Comparison of ENCODE assay signal across 9 cellular contexts in genomic region chrX:149074429-149074828, GRCh38.
DNase-seq lines count a peak whose midpoint lies in the region; ATAC-seq, FAIRE-seq and TF ChIP-seq lines count a peak whose summit lies in the region.
"Had no signal": no experiment of that assay in that cellular context is flagged by ENCODE, and none has a peak within 500 bp of the region (broad histone marks: within the 10 kb centered on the region; RNA-seq: fewer than 3 reads in every experiment).

No MANE protein-coding gene starts in this region.

- H3K4me3 ChIP-seq in fibroblast of pulmonary artery (replicated peaks; ENCODE audit: low read depth, low read length): no peak overlapping the region

- H3K27ac ChIP-seq in KOPT-K1 (ENCODE audit: low read depth, low read length, poor library complexity, severe bottlenecking): peak overlapping the region; percentile 47

- peaks cover 2% of the 10 kb centered on the region for H3K9me3 ChIP-seq in KOPT-K1 (ENCODE audit: insufficient read depth, low read length, poor library complexity, severe bottlenecking)

- no peak for ATAC-seq in GM18519 (IDR thresholded peaks at IDR 0.05; ENCODE audit: low FRiP score, unreplicated experiment)

- peak; percentile 8 for DNase-seq in stimulated activated CD4-positive, alpha-beta T cell treated with anti-CD3 and anti-CD28 coated beads, Interleukin-15, amount 100 ng/mL, for 24 hours
- no peak for DNase-seq in stimulated activated CD4-positive, alpha-beta T cell treated with anti-CD3 and anti-CD28 coated beads, Interleukin-4, amount 100 ng/mL, for 24 hours
- peak; percentile 82 for DNase-seq in fibroblast of pulmonary artery (ENCODE audit: low read depth)
- DNase-seq in urothelium cell line (ENCODE audit: low spot score): peak; percentile 13
- no peak for DNase-seq in NCI-H2029 (lab: John Stamatoyannopoulos, UW)
- no peak for DNase-seq in medulla oblongata (ENCODE audit: extremely low spot score)
- DNase-seq: NK-92 treated with Interleukin-12 subunit alpha and Interleukin-12 subunit beta, amount 100 ng/mL, for 24 hours had no signal

- no peaks in the 10 kb centered on the region for H3K36me3 ChIP-seq in KOPT-K1 (ENCODE audit: insufficient read depth, low read length)

- no peak for TF ChIP-seq CTCF in fibroblast of pulmonary artery (IDR thresholded peaks at IDR 0.05; ENCODE audit: low read length, missing control alignments)

- FAIRE-seq in urothelium cell line (lab: Jason Lieb, UNC): no peak

Comparison
In these comparisons a context has a peak if more than half of its experiments do, and no peak if none do; other contexts are left out.
1. DNase-seq: peak in stimulated activated CD4-positive, alpha-beta T cell treated with anti-CD3 and anti-CD28 coated beads, Interleukin-15, amount 100 ng/mL, for 24 hours (single experiment), fibroblast of pulmonary artery (single experiment) and urothelium cell line (single experiment); none in stimulated activated CD4-positive, alpha-beta T cell treated with anti-CD3 and anti-CD28 coated beads, Interleukin-4, amount 100 ng/mL, for 24 hours (single experiment), NCI-H2029 (single experiment) and medulla oblongata (single experiment).